ENCODE assay signal across 9 cellular contexts in genomic region chr19:48511800-48512503, GRCh38. TPM values are rescaled to one million over a fixed set of nuclear protein-coding genes. Genes with fewer than 3 reads are reported as not detected.
DNase-seq lines count a peak whose midpoint lies in the region; ATAC-seq and TF ChIP-seq lines count a peak whose summit lies in the region.
"Had no signal": no experiment of that assay in that cellular context is flagged by ENCODE, and none has a peak within 500 bp of the region (broad histone marks: within the 10 kb centered on the region; RNA-seq: fewer than 3 reads in every experiment).

A gene with protein sequence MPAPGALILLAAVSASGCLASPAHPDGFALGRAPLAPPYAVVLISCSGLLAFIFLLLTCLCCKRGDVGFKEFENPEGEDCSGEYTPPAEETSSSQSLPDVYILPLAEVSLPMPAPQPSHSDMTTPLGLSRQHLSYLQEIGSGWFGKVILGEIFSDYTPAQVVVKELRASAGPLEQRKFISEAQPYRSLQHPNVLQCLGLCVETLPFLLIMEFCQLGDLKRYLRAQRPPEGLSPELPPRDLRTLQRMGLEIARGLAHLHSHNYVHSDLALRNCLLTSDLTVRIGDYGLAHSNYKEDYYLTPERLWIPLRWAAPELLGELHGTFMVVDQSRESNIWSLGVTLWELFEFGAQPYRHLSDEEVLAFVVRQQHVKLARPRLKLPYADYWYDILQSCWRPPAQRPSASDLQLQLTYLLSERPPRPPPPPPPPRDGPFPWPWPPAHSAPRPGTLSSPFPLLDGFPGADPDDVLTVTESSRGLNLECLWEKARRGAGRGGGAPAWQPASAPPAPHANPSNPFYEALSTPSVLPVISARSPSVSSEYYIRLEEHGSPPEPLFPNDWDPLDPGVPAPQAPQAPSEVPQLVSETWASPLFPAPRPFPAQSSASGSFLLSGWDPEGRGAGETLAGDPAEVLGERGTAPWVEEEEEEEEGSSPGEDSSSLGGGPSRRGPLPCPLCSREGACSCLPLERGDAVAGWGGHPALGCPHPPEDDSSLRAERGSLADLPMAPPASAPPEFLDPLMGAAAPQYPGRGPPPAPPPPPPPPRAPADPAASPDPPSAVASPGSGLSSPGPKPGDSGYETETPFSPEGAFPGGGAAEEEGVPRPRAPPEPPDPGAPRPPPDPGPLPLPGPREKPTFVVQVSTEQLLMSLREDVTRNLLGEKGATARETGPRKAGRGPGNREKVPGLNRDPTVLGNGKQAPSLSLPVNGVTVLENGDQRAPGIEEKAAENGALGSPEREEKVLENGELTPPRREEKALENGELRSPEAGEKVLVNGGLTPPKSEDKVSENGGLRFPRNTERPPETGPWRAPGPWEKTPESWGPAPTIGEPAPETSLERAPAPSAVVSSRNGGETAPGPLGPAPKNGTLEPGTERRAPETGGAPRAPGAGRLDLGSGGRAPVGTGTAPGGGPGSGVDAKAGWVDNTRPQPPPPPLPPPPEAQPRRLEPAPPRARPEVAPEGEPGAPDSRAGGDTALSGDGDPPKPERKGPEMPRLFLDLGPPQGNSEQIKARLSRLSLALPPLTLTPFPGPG (N-terminal part only) (minus strand): TSS chr19:48511835. CDS start chr19:48511576, 259 bp downstream.

- H3K4me1 Mint-ChIP-seq in stimulated activated naive CD8-positive, alpha-beta T cell treated with anti-CD3 and anti-CD28 coated beads, Interleukin-15, Interleukin-2, amounts not matched to agents 100 ng/mL and 50 ng/mL, for 24 hours (ENCODE audit: low read depth) = peaks cover 16% of the 10 kb centered on the region

- peak within 1 kb of the TSS; percentile 73 for H3K4me3 Mint-ChIP-seq in stimulated activated naive CD8-positive, alpha-beta T cell treated with anti-CD3 and anti-CD28 coated beads, Interleukin-15, Interleukin-2, amounts not matched to agents 100 ng/mL and 50 ng/mL, for 24 hours

- WGBS in mammary epithelial cell (ENCODE audit: low coverage, missing lambda C conversion rate) = 22% methylated on average over 5 of the region's 32 CpGs

- BruUV-seq in mammary epithelial cell (replicated peaks; lab: Mats Ljungman, UMichigan) = no TSS peak

- H3K27ac Mint-ChIP-seq in stimulated activated naive CD8-positive, alpha-beta T cell treated with anti-CD3 and anti-CD28 coated beads, Interleukin-15, Interleukin-2, amounts not matched to agents 100 ng/mL and 50 ng/mL, for 24 hours = no peak within 1 kb of the TSS

- H3K79me2 ChIP-seq in Karpas-422 (ENCODE audit: low read length) = no peaks in the 10 kb centered on the region
- H3K79me2 ChIP-seq in mammary epithelial cell (ENCODE audit: insufficient read depth, low read length) = no peaks in the 10 kb centered on the region

- no peaks in the 10 kb centered on the region for H3K27me3 Mint-ChIP-seq in stimulated activated naive CD8-positive, alpha-beta T cell treated with anti-CD3 and anti-CD28 coated beads, Interleukin-15, Interleukin-2, amounts not matched to agents 100 ng/mL and 50 ng/mL, for 24 hours

- in situ Hi-C loops in mammary epithelial cell (cut with MboI; ENCODE audit: low sequenced_read_pairs in 2 of 2) = loop anchor here in 1 of 2 donors (10.0 kb wide), 1 partner anchor 53 kb away; no protein-coding TSS in a partner anchor

- no peaks in the 10 kb centered on the region for H3K36me3 ChIP-seq in BLaER1 treated with 17β-estradiol and CSF1 and Interleukin-3, amounts not matched to agents 10 nM and 100 nM
- H3K36me3 ChIP-seq in Karpas-422 (ENCODE audit: insufficient read depth, low read length) = no peaks in the 10 kb centered on the region
- no peaks in the 10 kb centered on the region for H3K36me3 ChIP-seq in WERI-Rb-1
- H3K36me3 ChIP-seq in mammary epithelial cell (ENCODE audit: insufficient read depth, low read length) = no peaks in the 10 kb centered on the region
- H3K36me3 ChIP-seq: ovary had no signal

- H3K9me3 Mint-ChIP-seq in stimulated activated naive CD8-positive, alpha-beta T cell treated with anti-CD3 and anti-CD28 coated beads, Interleukin-15, Interleukin-2, amounts not matched to agents 100 ng/mL and 50 ng/mL, for 24 hours = no peaks in the 10 kb centered on the region

- dilution Hi-C loops in mammary epithelial cell (cut with HindIII; ENCODE audit: low sequenced_read_pairs) = loop anchor here (5.0 kb wide), 3 partner anchors 70 to 105 kb away; partner anchors contain the start of genes FAM83E, RPL18 and SPHK2

- no peak for ATAC-seq in HG02642 (IDR thresholded peaks at IDR 0.05; ENCODE audit: poor library complexity, unreplicated experiment)
- ATAC-seq in HG03432 (IDR thresholded peaks at IDR 0.05; ENCODE audit: unreplicated experiment) = no peak

- CTCF ChIA-PET in mammary epithelial cell (lab: Charles Lee; ENCODE audit: low non-redundant PET) = no interaction called here

- no peaks in the 10 kb centered on the region for H4K20me1 ChIP-seq in BLaER1 treated with 17β-estradiol and CSF1 and Interleukin-3, amounts not matched to agents 10 nM and 100 nM
- H4K20me1 ChIP-seq in Karpas-422 (ENCODE audit: insufficient read depth, low read depth, low read length) (no peaks in the 10 kb centered on the region), mammary epithelial cell (ENCODE audit: insufficient read depth, low read length) (no peaks in the 10 kb centered on the region)

- H3K4me3 ChIP-seq in BLaER1 treated with 17β-estradiol and CSF1 and Interleukin-3, amounts not matched to agents 10 nM and 100 nM = peak within 1 kb of the TSS; percentile 28 to 66 (median 48); a peak in 19 of 20 replicates
- peak within 1 kb of the TSS; percentile 78; the same call in 1 of the 2 replicates for H3K4me3 ChIP-seq in Karpas-422 (ENCODE audit: low read length)
- H3K4me3 ChIP-seq in WERI-Rb-1 (ENCODE audit: low read depth, low read length) = peak within 1 kb of the TSS; percentile 46
- no peak within 1 kb of the TSS for H3K4me3 ChIP-seq in mammary epithelial cell (replicated peaks in 1 of 3; ENCODE audit: insufficient read depth in 1 of 3, low read depth in 2 of 3, low read length in 3 of 3)
- H3K4me3 ChIP-seq: ovary had no signal

- peaks cover 3 to 21% (median 11%) of the 10 kb centered on the region in 11 experiments; a peak in 13 of 22 replicates for H3K27me3 ChIP-seq in BLaER1 treated with 17β-estradiol and CSF1 and Interleukin-3, amounts not matched to agents 10 nM and 100 nM
- H3K27me3 ChIP-seq in Karpas-422 (ENCODE audit: low read length) = no peaks in the 10 kb centered on the region
- no peaks in the 10 kb centered on the region for H3K27me3 ChIP-seq in WERI-Rb-1 (ENCODE audit: insufficient read depth, low read depth, severe bottlenecking)
- no peaks in the 10 kb centered on the region for H3K27me3 ChIP-seq in mammary epithelial cell (ENCODE audit: insufficient read depth, low read length)

- peak within 1 kb of the TSS; percentile 84 to 98 (median 92) for H3K4me2 ChIP-seq in BLaER1 treated with 17β-estradiol and CSF1 and Interleukin-3, amounts not matched to agents 10 nM and 100 nM
- H3K4me2 ChIP-seq in Karpas-422 (ENCODE audit: low read depth, low read length, poor library complexity, severe bottlenecking) (peak within 1 kb of the TSS; percentile 94), mammary epithelial cell (ENCODE audit: insufficient read depth, low read depth, low read length) (peak within 1 kb of the TSS; percentile 58)

- H3K9me2 ChIP-seq in Karpas-422 (replicated peaks; ENCODE audit: insufficient read depth, low read length) = no peaks in the 10 kb centered on the region

- H3K27ac ChIP-seq in BLaER1 treated with 17β-estradiol and CSF1 and Interleukin-3, amounts not matched to agents 10 nM and 100 nM = no peak within 1 kb of the TSS
- H3K27ac ChIP-seq in Karpas-422 (ENCODE audit: low read length) (no peak within 1 kb of the TSS), WERI-Rb-1 (no peak within 1 kb of the TSS), mammary epithelial cell (ENCODE audit: insufficient read depth, low read depth, low read length) (no peak within 1 kb of the TSS)
- H3K27ac ChIP-seq: ovary had no signal

- H3K9me3 ChIP-seq in BLaER1 treated with 17β-estradiol and CSF1 and Interleukin-3, amounts not matched to agents 10 nM and 100 nM (replicated peaks in 1 of 11) = no peaks in the 10 kb centered on the region
- H3K9me3 ChIP-seq in Karpas-422 (ENCODE audit: low read length) (no peaks in the 10 kb centered on the region), WERI-Rb-1 (ENCODE audit: severe bottlenecking) (no peaks in the 10 kb centered on the region), mammary epithelial cell (replicated peaks; ENCODE audit: insufficient read depth, low read length) (no peaks in the 10 kb centered on the region)
- H3K9me3 ChIP-seq: ovary had no signal

- DNase-seq in Karpas-422 (peak; percentile 87), WERI-Rb-1 (peak; percentile 58), mammary epithelial cell (no peak), myocyte (ENCODE audit: low read depth) (peak; percentile 12)

- H3K36me3 Mint-ChIP-seq in stimulated activated naive CD8-positive, alpha-beta T cell treated with anti-CD3 and anti-CD28 coated beads, Interleukin-15, Interleukin-2, amounts not matched to agents 100 ng/mL and 50 ng/mL, for 24 hours (ENCODE audit: low read depth) = no peaks in the 10 kb centered on the region

- TF ChIP-seq CTCF in WERI-Rb-1 (IDR thresholded peaks at IDR 0.05; ENCODE audit: low read depth, low read length) (no peak), mammary epithelial cell (conservative IDR thresholded peaks at IDR 0.05 in 1 of 2, IDR thresholded peaks at IDR 0.05 in 1 of 2; ENCODE audit: extremely low read depth in 1 of 2, insufficient read depth in 1 of 2, low read depth in 1 of 2, low read length in 2 of 2) (no peak)

- peaks cover 5 to 46% (median 39%) of the 10 kb centered on the region in 10 experiments; a peak in 17 of 20 replicates for H3K4me1 ChIP-seq in BLaER1 treated with 17β-estradiol and CSF1 and Interleukin-3, amounts not matched to agents 10 nM and 100 nM
- H3K4me1 ChIP-seq in Karpas-422 (ENCODE audit: low read length) = peaks cover 24% of the 10 kb centered on the region
- peaks cover 5% of the 10 kb centered on the region for H3K4me1 ChIP-seq in mammary epithelial cell (ENCODE audit: insufficient read depth, low read length)

- intact Hi-C loops in mammary epithelial cell (cut with micrococcal nuclease) = no loop called here

- peak within 1 kb of the TSS in 6 of 11 experiments; percentile 43 to 66 (median 56); a peak in 10 of 22 replicates for H3K9ac ChIP-seq in BLaER1 treated with 17β-estradiol and CSF1 and Interleukin-3, amounts not matched to agents 10 nM and 100 nM
- H3K9ac ChIP-seq in Karpas-422 (ENCODE audit: low read length) = peak within 1 kb of the TSS; percentile 85; the same call in 1 of the 2 replicates
- H3K9ac ChIP-seq in mammary epithelial cell (ENCODE audit: insufficient read depth, low read length) = no peak within 1 kb of the TSS

- H2AFZ ChIP-seq in Karpas-422 (ENCODE audit: low read length) (no peak within 1 kb of the TSS), mammary epithelial cell (ENCODE audit: low read depth, low read length) (peak within 1 kb of the TSS; percentile 85)

RNA-seq across cellular contexts. Expression of the gene that starts here (rescaled TPM):
- total RNA-seq in Karpas-422 (2014; rRNA removed; shearing (Covaris generic); ENCODE audit: low replicate concordance) = 0.54 TPM in 1 of 2 replicates, not detected in the other
- 1 to 10 TPM; 1.5 to 5.8 TPM for total RNA-seq in mammary epithelial cell
- 0.46 TPM for polyA plus RNA-seq in mammary epithelial cell
- 0.31 TPM for polyA minus RNA-seq in mammary epithelial cell
- 0.05 and 0.26 TPM in 2 replicates for total RNA-seq in myocyte
- 0.20 TPM for polyA plus RNA-seq in myocyte (2012)

Comparison
In these comparisons a context has a peak if more than half of its experiments do, and no peak if none do; other contexts are left out.
1. Peak in DNase-seq, H3K4me3 ChIP-seq, H3K9ac ChIP-seq and H3K4me2 ChIP-seq in Karpas-422; RNA of the gene not detected or under 1 TPM.
2. Peak in DNase-seq in myocyte; RNA of the gene not detected or under 1 TPM.
3. H3K4me3 ChIP-seq: peak in BLaER1 treated with 17β-estradiol and CSF1 and Interleukin-3, amounts not matched to agents 10 nM and 100 nM (10 of 10) and WERI-Rb-1 (single experiment); none in mammary epithelial cell (0 of 3).
4. Peak in every context shown above with its lines, with median percentiles within 50 percentile points of each other: H3K4me2 ChIP-seq.